ENCODE assay signal across 1 cellular context in the genomic region with DNA sequence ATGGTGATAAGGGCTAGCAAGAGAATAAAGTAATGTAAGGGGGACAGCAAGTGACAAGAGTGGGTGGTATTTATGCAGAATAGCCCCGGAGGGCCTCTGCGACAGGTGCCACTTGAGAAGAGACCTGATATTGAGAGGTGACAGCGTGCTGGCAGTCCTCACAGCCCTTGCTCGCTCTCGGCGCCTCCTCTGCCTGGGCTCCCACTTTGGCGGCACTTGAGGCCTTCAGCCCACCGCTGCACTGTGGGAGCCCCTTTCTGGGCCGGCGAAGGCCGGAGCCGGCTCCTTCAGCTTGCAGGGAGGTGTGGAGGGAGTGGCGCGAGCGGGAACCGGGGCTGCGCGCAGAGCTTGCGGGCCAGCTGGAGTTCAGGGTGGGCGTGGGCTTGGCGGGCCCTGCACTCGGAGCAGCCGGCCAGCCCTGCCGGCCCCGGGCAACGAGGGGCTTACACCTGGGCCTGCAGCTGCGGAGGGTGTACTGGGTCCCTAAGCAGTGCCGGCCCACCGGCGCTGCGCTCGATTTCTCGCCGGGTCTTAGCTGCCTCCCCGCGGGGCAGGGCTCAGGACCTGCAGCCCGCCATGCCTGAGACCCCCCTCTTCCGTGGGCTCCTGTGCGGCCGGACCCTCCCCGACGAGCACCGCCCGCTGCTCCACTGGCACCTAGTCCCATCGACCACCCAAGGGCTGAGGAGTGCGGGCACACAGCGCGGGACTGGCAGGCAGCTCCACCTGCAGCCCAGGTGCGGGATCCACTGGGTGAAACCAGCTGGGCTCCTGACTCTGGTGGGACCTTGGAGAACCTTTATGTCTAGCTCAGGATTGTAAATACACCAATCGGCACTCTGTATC. TPM values are rescaled to one million over a fixed set of nuclear protein-coding genes. Genes with fewer than 3 reads are reported as not detected.
"Had no signal": no experiment of that assay in that cellular context is flagged by ENCODE, and none has a peak within 500 bp of the region (broad histone marks: within the 10 kb centered on the region; RNA-seq: fewer than 3 reads in every experiment).

No MANE protein-coding gene starts in this region.

RNA-seq across cellular contexts. Expression of a gene that starts 34.9 kb away (rescaled TPM):
- polyA plus RNA-seq: naive thymus-derived CD4-positive, alpha-beta T cell had no signal
